ENCODE assay signal across 2 cellular contexts in genomic region chr1:226676381-226676780, GRCh38.
TF ChIP-seq lines count a peak whose summit lies in the region.

No MANE protein-coding gene starts in this region.

TF ChIP-seq in SK-N-SH, 30 proteins besides CTCF, POLR2A, EP300 and RAD21 (continued from another document):
- no peak for TF ChIP-seq EZH2phosphoT487 (IDR thresholded peaks at IDR 0.05; ENCODE audit: borderline replicate concordance, low read depth)
- TF ChIP-seq IRF3 (IDR thresholded peaks at IDR 0.05; ENCODE audit: low read depth, low read length), result no peak

TF ChIP-seq in SK-N-SH treated with all-trans-retinoic acid at 6 μM for 48 hours, 23 proteins besides CTCF, POLR2A, EP300 and RAD21 (continued from another document):
- TF ChIP-seq TSHZ2 (CRISPR knock-in tag; IDR thresholded peaks at IDR 0.05), result no peak
